Comparison of ENCODE assay signal across 15 cellular contexts in the genomic region with DNA sequence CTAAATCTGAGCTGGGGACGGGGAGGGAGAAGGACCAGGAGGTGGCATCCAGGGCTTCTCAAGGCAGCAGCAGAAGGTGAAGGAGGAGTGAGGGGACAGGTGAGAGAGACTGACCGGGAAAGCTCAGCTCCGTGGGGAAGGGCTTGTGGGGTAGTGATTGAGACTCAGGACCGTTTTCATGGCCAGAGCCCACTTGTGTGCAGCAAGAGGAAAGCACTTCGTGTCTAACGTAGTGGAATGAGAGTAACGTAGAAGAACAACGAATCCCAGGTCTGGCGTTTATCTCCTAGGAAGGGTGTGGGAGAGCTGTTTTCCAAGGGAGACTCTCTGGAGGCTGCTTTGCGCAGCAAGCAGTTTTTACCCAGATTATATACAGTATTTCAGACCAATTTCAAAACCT. TPM values are rescaled to one million over a fixed set of nuclear protein-coding genes. Genes with fewer than 3 reads are reported as not detected.
DNase-seq lines count a peak whose midpoint lies in the region; ATAC-seq and TF ChIP-seq lines count a peak whose summit lies in the region.
"Had no signal": no experiment of that assay in that cellular context is flagged by ENCODE, and none has a peak within 500 bp of the region (broad histone marks: within the 10 kb centered on the region; RNA-seq: fewer than 3 reads in every experiment).

No MANE protein-coding gene starts in this region.

- H3K9me3 Mint-ChIP-seq in CD8-positive, alpha-beta T cell: no peaks in the 10 kb centered on the region
- no peaks in the 10 kb centered on the region for H3K9me3 Mint-ChIP-seq in effector memory CD8-positive, alpha-beta T cell
- no peaks in the 10 kb centered on the region for H3K9me3 Mint-ChIP-seq in neural crest cell

- H3K9me3 ChIP-seq in CD8-positive, alpha-beta T cell (ENCODE audit: low read length): no peaks in the 10 kb centered on the region
- H3K9me3 ChIP-seq in HUES6 (ENCODE audit: control insufficient read depth, insufficient read depth, low read depth, low read length): no peaks in the 10 kb centered on the region
- H3K9me3 ChIP-seq: neutrophil, upper lobe of right lung had no signal

- POLR2A ChIA-PET in CD8-positive, alpha-beta T cell (lab: Charles Lee): interaction anchor here (0.5 kb wide), 1 partner anchor 154 kb away, joined by 4 read pairs; no protein-coding TSS in a partner anchor

- H3K36me3 ChIP-seq in CD8-positive, alpha-beta T cell (ENCODE audit: insufficient read depth, low read length): no peaks in the 10 kb centered on the region
- H3K36me3 ChIP-seq in HUES6 (ENCODE audit: control insufficient read depth, insufficient read depth, low read length): peaks cover 3% of the 10 kb centered on the region; the same call in 1 of the 2 replicates
- H3K36me3 ChIP-seq: neutrophil, upper lobe of right lung had no signal

- no peak overlapping the region for H3K27ac Mint-ChIP-seq in CD8-positive, alpha-beta T cell
- H3K27ac Mint-ChIP-seq in effector memory CD8-positive, alpha-beta T cell: no peak overlapping the region
- H3K27ac Mint-ChIP-seq in neural crest cell (ENCODE audit: unreplicated experiment): no peak overlapping the region

- peaks cover 15% of the 10 kb centered on the region for H3K4me1 Mint-ChIP-seq in CD8-positive, alpha-beta T cell (ENCODE audit: low read depth)
- peaks cover 0 to 2% of the 10 kb centered on the region in 2 donors for H3K4me1 Mint-ChIP-seq in effector memory CD8-positive, alpha-beta T cell (ENCODE audit: low read depth in 2 of 2)
- peaks cover 42% of the 10 kb centered on the region for H3K4me1 Mint-ChIP-seq in neural crest cell

- peak overlapping the region; percentile 69 for H3K4me3 Mint-ChIP-seq in CD8-positive, alpha-beta T cell
- H3K4me3 Mint-ChIP-seq in effector memory CD8-positive, alpha-beta T cell: peak overlapping the region; percentile 50 to 74
- H3K4me3 Mint-ChIP-seq in neural crest cell: peak overlapping the region; percentile 89

- no peak overlapping the region for H3K4me3 ChIP-seq in CD8-positive, alpha-beta T cell (ENCODE audit: low read depth, low read length)
- H3K4me3 ChIP-seq in HUES6 (ENCODE audit: low read depth, low read length): peak overlapping the region; percentile 77

- DNase-seq in CD8-positive, alpha-beta T cell: no peak
- DNase-seq in effector memory CD8-positive, alpha-beta T cell: no peak
- DNase-seq in neural crest cell (ENCODE audit: low read depth, low spot score) (no peak), AG08396 (ENCODE audit: low spot score) (no peak), NCI-H82 treated with DMSO at 0.1 percent for 48 hours (lab: John Stamatoyannopoulos, UW; ENCODE audit: unreplicated experiment) (no peak)
- DNase-seq: DMS79, dorsolateral prefrontal cortex, IMR-90, Right ventricle myocardium superior, upper lobe of right lung had no signal

- no peak overlapping the region for H3K27ac ChIP-seq in CD8-positive, alpha-beta T cell (ENCODE audit: low read depth, low read length)
- H3K27ac ChIP-seq in HUES6 (ENCODE audit: low read depth, low read length): no peak overlapping the region
- H3K27ac ChIP-seq: dorsolateral prefrontal cortex, neutrophil, upper lobe of right lung had no signal

- intact Hi-C loops in CD8-positive, alpha-beta T cell (cut with DNase I, micrococcal nuclease): no loop called here

- CTCF ChIA-PET in CD8-positive, alpha-beta T cell (lab: Charles Lee): no interaction called here

- H3K27me3 ChIP-seq in CD8-positive, alpha-beta T cell (ENCODE audit: insufficient read depth, low read length): peaks cover 28% of the 10 kb centered on the region
- peaks cover 6% of the 10 kb centered on the region; the same call in 1 of the 2 replicates for H3K27me3 ChIP-seq in HUES6 (ENCODE audit: control insufficient read depth, insufficient read depth, low read length)

- H3K9ac ChIP-seq in HUES6 (ENCODE audit: low read length): no peak overlapping the region

- H3K27me3 Mint-ChIP-seq in CD8-positive, alpha-beta T cell (ENCODE audit: low read depth): peaks cover 47% of the 10 kb centered on the region
- H3K27me3 Mint-ChIP-seq in effector memory CD8-positive, alpha-beta T cell: peaks cover 57 to 80% of the 10 kb centered on the region in 2 donors
- H3K27me3 Mint-ChIP-seq in neural crest cell (ENCODE audit: low read depth): peaks cover 25% of the 10 kb centered on the region

- peaks cover 16% of the 10 kb centered on the region for H3K4me1 ChIP-seq in CD8-positive, alpha-beta T cell (ENCODE audit: insufficient read depth, low read length)
- H3K4me1 ChIP-seq in HUES6 (ENCODE audit: control insufficient read depth, insufficient read depth, low read length): peaks cover 34% of the 10 kb centered on the region

- TF ChIP-seq CTCF in CD8-positive, alpha-beta T cell (IDR thresholded peaks at IDR 0.05): no peak
- no peak for TF ChIP-seq CTCF in neural crest cell (conservative IDR thresholded peaks at IDR 0.05)

- no peak for ATAC-seq in CD8-positive, alpha-beta T cell
- no peak for ATAC-seq in effector memory CD8-positive, alpha-beta T cell (replicated peaks)
- ATAC-seq in GM21423 (IDR thresholded peaks at IDR 0.05; ENCODE audit: unreplicated experiment) (no peak), HG03442 (IDR thresholded peaks at IDR 0.05; ENCODE audit: unreplicated experiment) (no peak)
- ATAC-seq: upper lobe of right lung had no signal

- H3K36me3 Mint-ChIP-seq in CD8-positive, alpha-beta T cell: no peaks in the 10 kb centered on the region
- peaks cover 2% of the 10 kb centered on the region for H3K36me3 Mint-ChIP-seq in effector memory CD8-positive, alpha-beta T cell (ENCODE audit: insufficient read depth)
- H3K36me3 Mint-ChIP-seq in neural crest cell (ENCODE audit: low read depth): no peaks in the 10 kb centered on the region

RNA-seq across cellular contexts. Expression of gene CDH3, which starts 1.3 kb away (rescaled TPM):
- under 1 TPM; 0.22 to 0.36 TPM for total RNA-seq in CD8-positive, alpha-beta T cell
- 4.2 and 4.3 TPM in 2 replicates for total RNA-seq in neural crest cell
- total RNA-seq: fibroblast of lung, IMR-90, Right ventricle myocardium superior had no signal
